In genomic region chr4:4609622-4610334, GRCh38 we compare ENCODE assay signal across 1 cellular context.
TF ChIP-seq lines count a peak whose summit lies in the region.

No MANE protein-coding gene starts in this region.

TF ChIP-seq in HepG2, 621 proteins besides CTCF, POLR2A, EP300 and RAD21 (continued from another document):
- peak; percentile 68; the same call in 1 of the 2 replicates for TF ChIP-seq ARID3A (IDR thresholded peaks at IDR 0.05; ENCODE audit: low read depth, low read length)
- TF ChIP-seq ZNF788 (CRISPR knock-in tag; IDR thresholded peaks at IDR 0.05; ENCODE audit: borderline replicate concordance): peak; percentile 19; the same call in 1 of the 2 replicates
- no peak for TF ChIP-seq XBP1 (CRISPR knock-in tag; IDR thresholded peaks at IDR 0.05)
- no peak for TF ChIP-seq HNRNPLL (IDR thresholded peaks at IDR 0.05; ENCODE audit: low read depth, low read length, poor library complexity, severe bottlenecking)
- TF ChIP-seq ARID5B (CRISPR knock-in tag; IDR thresholded peaks at IDR 0.05): peak; percentile 59
- no peak for TF ChIP-seq ETS1 (CRISPR knock-in tag; IDR thresholded peaks at IDR 0.05)
- no peak for TF ChIP-seq NCOA5 (CRISPR knock-in tag; IDR thresholded peaks at IDR 0.05)
- peak; percentile 23; the same call in 1 of the 2 replicates for TF ChIP-seq ZFX (CRISPR knock-in tag; IDR thresholded peaks at IDR 0.05; ENCODE audit: low read depth)
- no peak for TF ChIP-seq NR2F6 (IDR thresholded peaks at IDR 0.05)
- TF ChIP-seq NR2F6 (CRISPR knock-in tag; IDR thresholded peaks at IDR 0.05): peak; percentile 51; the same call in 1 of the 2 replicates
- peak; percentile 43; the same call in 1 of the 2 replicates for TF ChIP-seq FOXA3 (CRISPR knock-in tag; IDR thresholded peaks at IDR 0.05)
- no peak for TF ChIP-seq ZGPAT (CRISPR knock-in tag; IDR thresholded peaks at IDR 0.05)
- TF ChIP-seq RFX3 (CRISPR knock-in tag; IDR thresholded peaks at IDR 0.05): no peak
- TF ChIP-seq STAG1 (CRISPR knock-in tag; IDR thresholded peaks at IDR 0.05): peak; percentile 8; the same call in 1 of the 2 replicates
- no peak for TF ChIP-seq KLF13 (CRISPR knock-in tag; IDR thresholded peaks at IDR 0.05)
- no peak for TF ChIP-seq TBX3 (IDR thresholded peaks at IDR 0.05; ENCODE audit: borderline replicate concordance)
- peak; percentile 33; the same call in 1 of the 2 replicates for TF ChIP-seq PHF21A (CRISPR knock-in tag; IDR thresholded peaks at IDR 0.05)
- TF ChIP-seq HDAC1 (CRISPR knock-in tag; IDR thresholded peaks at IDR 0.05): peak; percentile 44
- peak; percentile 46 for TF ChIP-seq PAXIP1 (CRISPR knock-in tag; conservative IDR thresholded peaks at IDR 0.05)
- no peak for TF ChIP-seq BHLHE40 (IDR thresholded peaks at IDR 0.05; ENCODE audit: low read length)
